ENCODE assay signal across 1 cellular context in the genomic region with DNA sequence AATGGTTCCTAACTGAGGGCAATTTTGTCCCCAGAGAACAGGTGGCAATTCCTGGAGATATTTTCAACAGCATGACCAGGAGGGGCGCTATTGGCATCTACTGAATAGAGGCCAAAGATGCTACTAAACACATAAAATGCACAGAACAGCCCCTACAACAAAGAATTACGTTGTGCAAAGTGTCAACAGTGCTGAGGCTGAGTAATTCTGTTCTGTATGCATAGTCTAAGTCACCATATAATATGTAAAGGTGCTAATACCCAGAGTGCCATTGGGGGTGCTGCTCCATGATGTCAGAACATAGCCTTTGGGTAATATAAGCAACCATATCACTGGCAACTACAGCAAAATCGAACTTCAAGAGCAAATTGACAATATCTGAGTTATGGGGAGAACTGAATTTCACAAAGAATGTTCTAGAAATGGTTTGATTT.
TF ChIP-seq lines count a peak whose summit lies in the region.

No MANE protein-coding gene starts in this region.

TF ChIP-seq in GM23338, 12 proteins besides CTCF, POLR2A, EP300 and RAD21:
- TF ChIP-seq, protein P1, sequence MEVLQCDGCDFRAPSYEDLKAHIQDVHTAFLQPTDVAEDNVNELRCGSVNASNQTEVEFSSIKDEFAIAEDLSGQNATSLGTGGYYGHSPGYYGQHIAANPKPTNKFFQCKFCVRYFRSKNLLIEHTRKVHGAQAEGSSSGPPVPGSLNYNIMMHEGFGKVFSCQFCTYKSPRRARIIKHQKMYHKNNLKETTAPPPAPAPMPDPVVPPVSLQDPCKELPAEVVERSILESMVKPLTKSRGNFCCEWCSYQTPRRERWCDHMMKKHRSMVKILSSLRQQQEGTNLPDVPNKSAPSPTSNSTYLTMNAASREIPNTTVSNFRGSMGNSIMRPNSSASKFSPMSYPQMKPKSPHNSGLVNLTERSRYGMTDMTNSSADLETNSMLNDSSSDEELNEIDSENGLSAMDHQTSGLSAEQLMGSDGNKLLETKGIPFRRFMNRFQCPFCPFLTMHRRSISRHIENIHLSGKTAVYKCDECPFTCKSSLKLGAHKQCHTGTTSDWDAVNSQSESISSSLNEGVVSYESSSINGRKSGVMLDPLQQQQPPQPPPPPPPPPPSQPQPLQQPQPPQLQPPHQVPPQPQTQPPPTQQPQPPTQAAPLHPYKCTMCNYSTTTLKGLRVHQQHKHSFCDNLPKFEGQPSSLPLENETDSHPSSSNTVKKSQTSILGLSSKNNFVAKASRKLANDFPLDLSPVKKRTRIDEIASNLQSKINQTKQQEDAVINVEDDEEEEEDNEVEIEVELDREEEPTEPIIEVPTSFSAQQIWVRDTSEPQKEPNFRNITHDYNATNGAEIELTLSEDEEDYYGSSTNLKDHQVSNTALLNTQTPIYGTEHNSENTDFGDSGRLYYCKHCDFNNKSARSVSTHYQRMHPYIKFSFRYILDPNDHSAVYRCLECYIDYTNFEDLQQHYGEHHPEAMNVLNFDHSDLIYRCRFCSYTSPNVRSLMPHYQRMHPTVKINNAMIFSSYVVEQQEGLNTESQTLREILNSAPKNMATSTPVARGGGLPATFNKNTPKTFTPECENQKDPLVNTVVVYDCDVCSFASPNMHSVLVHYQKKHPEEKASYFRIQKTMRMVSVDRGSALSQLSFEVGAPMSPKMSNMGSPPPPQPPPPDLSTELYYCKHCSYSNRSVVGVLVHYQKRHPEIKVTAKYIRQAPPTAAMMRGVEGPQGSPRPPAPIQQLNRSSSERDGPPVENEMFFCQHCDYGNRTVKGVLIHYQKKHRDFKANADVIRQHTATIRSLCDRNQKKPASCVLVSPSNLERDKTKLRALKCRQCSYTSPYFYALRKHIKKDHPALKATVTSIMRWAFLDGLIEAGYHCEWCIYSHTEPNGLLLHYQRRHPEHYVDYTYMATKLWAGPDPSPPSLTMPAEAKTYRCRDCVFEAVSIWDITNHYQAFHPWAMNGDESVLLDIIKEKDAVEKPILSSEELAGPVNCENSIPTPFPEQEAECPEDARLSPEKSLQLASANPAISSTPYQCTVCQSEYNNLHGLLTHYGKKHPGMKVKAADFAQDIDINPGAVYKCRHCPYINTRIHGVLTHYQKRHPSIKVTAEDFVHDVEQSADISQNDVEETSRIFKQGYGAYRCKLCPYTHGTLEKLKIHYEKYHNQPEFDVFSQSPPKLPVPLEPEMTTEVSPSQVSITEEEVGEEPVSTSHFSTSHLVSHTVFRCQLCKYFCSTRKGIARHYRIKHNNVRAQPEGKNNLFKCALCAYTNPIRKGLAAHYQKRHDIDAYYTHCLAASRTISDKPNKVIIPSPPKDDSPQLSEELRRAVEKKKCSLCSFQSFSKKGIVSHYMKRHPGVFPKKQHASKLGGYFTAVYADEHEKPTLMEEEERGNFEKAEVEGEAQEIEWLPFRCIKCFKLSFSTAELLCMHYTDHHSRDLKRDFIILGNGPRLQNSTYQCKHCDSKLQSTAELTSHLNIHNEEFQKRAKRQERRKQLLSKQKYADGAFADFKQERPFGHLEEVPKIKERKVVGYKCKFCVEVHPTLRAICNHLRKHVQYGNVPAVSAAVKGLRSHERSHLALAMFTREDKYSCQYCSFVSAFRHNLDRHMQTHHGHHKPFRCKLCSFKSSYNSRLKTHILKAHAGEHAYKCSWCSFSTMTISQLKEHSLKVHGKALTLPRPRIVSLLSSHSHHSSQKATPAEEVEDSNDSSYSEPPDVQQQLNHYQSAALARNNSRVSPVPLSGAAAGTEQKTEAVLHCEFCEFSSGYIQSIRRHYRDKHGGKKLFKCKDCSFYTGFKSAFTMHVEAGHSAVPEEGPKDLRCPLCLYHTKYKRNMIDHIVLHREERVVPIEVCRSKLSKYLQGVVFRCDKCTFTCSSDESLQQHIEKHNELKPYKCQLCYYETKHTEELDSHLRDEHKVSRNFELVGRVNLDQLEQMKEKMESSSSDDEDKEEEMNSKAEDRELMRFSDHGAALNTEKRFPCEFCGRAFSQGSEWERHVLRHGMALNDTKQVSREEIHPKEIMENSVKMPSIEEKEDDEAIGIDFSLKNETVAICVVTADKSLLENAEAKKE (CRISPR knock-in tag; IDR thresholded peaks at IDR 0.05): no peak
- TF ChIP-seq, protein P2, sequence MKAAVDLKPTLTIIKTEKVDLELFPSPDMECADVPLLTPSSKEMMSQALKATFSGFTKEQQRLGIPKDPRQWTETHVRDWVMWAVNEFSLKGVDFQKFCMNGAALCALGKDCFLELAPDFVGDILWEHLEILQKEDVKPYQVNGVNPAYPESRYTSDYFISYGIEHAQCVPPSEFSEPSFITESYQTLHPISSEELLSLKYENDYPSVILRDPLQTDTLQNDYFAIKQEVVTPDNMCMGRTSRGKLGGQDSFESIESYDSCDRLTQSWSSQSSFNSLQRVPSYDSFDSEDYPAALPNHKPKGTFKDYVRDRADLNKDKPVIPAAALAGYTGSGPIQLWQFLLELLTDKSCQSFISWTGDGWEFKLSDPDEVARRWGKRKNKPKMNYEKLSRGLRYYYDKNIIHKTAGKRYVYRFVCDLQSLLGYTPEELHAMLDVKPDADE (IDR thresholded peaks at IDR 0.05): no peak
- TF ChIP-seq EZH2 (IDR thresholded peaks at IDR 0.05; ENCODE audit: low read depth, unreplicated experiment): no peak
- TF ChIP-seq CREB1 (CRISPR knock-in tag; IDR thresholded peaks at IDR 0.05; ENCODE audit: low read depth): no peak
- no peak for TF ChIP-seq ZNF114 (CRISPR knock-in tag; IDR thresholded peaks at IDR 0.05)
- TF ChIP-seq STAT1 (IDR thresholded peaks at IDR 0.05; ENCODE audit: unreplicated experiment): no peak
- no peak for TF ChIP-seq NANOG (IDR thresholded peaks at IDR 0.05; ENCODE audit: borderline replicate concordance)
- no peak for TF ChIP-seq JUNB (IDR thresholded peaks at IDR 0.05; ENCODE audit: unreplicated experiment)
- no peak for TF ChIP-seq POLR2AphosphoS5 (IDR thresholded peaks at IDR 0.05; ENCODE audit: low read depth)
TF ChIP-seq in GM23338: peak in this region for 0.
